ENCODE assay signal across 1 cellular context in the genomic region with DNA sequence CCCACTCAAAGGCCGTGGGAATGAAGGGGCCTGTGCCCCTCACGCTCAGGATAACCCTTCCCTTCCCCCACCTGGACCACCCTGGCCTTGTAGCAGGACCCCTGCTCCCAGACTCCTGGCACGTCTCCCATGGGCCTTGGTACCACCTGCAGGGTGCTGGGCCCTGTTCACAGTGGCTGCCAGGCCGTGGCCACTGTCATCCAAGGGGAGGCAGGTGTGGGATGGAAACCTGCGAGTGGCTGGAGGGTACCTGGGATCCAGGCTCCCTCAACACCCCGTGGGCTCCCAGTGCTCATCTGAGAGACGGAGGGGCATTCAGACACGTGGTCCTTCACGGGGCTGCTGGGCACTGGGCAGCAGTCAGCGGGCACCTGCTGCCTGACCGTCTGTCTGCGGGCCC.
TF ChIP-seq lines count a peak whose summit lies in the region.

No MANE protein-coding gene starts in this region.

TF ChIP-seq in H1, 55 proteins besides CTCF, POLR2A, EP300 and RAD21:
- no peak for TF ChIP-seq FOSL1 (IDR thresholded peaks at IDR 0.05; ENCODE audit: insufficient read depth, low read depth, low read length)
- no peak for TF ChIP-seq HDAC6 (IDR thresholded peaks at IDR 0.05; ENCODE audit: low read depth, low read length)
- TF ChIP-seq SIN3A (conservative IDR thresholded peaks at IDR 0.05 in 1 of 2, IDR thresholded peaks at IDR 0.05 in 1 of 2; ENCODE audit: low read depth in 1 of 2, low read length in 2 of 2): no peak
- no peak for TF ChIP-seq SUZ12 (IDR thresholded peaks at IDR 0.05; ENCODE audit: low read length)
- no peak for TF ChIP-seq TAF1 (IDR thresholded peaks at IDR 0.05; ENCODE audit: low read depth, low read length)
- TF ChIP-seq, protein P1, sequence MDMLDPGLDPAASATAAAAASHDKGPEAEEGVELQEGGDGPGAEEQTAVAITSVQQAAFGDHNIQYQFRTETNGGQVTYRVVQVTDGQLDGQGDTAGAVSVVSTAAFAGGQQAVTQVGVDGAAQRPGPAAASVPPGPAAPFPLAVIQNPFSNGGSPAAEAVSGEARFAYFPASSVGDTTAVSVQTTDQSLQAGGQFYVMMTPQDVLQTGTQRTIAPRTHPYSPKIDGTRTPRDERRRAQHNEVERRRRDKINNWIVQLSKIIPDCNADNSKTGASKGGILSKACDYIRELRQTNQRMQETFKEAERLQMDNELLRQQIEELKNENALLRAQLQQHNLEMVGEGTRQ (IDR thresholded peaks at IDR 0.05; ENCODE audit: low read length): no peak
- no peak for TF ChIP-seq SIX5 (IDR thresholded peaks at IDR 0.05; ENCODE audit: low read depth, low read length)
- TF ChIP-seq TAF7 (optimal IDR thresholded peaks at IDR 0.05; ENCODE audit: borderline replicate concordance, low read depth, low read length): no peak
- TF ChIP-seq CREB1 (IDR thresholded peaks at IDR 0.05): no peak
- no peak for TF ChIP-seq CBX5 (IDR thresholded peaks at IDR 0.05; ENCODE audit: low read depth, low read length)
- no peak for TF ChIP-seq EZH2 (IDR thresholded peaks at IDR 0.05; ENCODE audit: low read depth, low read length, severe bottlenecking)
- TF ChIP-seq SP4 (IDR thresholded peaks at IDR 0.05; ENCODE audit: low read length): no peak
- no peak for TF ChIP-seq GABPA (IDR thresholded peaks at IDR 0.05; ENCODE audit: borderline replicate concordance, insufficient read depth, low read length)
- TF ChIP-seq TBP (IDR thresholded peaks at IDR 0.05; ENCODE audit: low read depth, low read length): no peak
- no peak for TF ChIP-seq TEAD4 (IDR thresholded peaks at IDR 0.05; ENCODE audit: low read depth, low read length)
- TF ChIP-seq SAP30 (IDR thresholded peaks at IDR 0.05; ENCODE audit: insufficient read depth, insufficient replicate concordance, low read length): no peak
- TF ChIP-seq, protein P2, sequence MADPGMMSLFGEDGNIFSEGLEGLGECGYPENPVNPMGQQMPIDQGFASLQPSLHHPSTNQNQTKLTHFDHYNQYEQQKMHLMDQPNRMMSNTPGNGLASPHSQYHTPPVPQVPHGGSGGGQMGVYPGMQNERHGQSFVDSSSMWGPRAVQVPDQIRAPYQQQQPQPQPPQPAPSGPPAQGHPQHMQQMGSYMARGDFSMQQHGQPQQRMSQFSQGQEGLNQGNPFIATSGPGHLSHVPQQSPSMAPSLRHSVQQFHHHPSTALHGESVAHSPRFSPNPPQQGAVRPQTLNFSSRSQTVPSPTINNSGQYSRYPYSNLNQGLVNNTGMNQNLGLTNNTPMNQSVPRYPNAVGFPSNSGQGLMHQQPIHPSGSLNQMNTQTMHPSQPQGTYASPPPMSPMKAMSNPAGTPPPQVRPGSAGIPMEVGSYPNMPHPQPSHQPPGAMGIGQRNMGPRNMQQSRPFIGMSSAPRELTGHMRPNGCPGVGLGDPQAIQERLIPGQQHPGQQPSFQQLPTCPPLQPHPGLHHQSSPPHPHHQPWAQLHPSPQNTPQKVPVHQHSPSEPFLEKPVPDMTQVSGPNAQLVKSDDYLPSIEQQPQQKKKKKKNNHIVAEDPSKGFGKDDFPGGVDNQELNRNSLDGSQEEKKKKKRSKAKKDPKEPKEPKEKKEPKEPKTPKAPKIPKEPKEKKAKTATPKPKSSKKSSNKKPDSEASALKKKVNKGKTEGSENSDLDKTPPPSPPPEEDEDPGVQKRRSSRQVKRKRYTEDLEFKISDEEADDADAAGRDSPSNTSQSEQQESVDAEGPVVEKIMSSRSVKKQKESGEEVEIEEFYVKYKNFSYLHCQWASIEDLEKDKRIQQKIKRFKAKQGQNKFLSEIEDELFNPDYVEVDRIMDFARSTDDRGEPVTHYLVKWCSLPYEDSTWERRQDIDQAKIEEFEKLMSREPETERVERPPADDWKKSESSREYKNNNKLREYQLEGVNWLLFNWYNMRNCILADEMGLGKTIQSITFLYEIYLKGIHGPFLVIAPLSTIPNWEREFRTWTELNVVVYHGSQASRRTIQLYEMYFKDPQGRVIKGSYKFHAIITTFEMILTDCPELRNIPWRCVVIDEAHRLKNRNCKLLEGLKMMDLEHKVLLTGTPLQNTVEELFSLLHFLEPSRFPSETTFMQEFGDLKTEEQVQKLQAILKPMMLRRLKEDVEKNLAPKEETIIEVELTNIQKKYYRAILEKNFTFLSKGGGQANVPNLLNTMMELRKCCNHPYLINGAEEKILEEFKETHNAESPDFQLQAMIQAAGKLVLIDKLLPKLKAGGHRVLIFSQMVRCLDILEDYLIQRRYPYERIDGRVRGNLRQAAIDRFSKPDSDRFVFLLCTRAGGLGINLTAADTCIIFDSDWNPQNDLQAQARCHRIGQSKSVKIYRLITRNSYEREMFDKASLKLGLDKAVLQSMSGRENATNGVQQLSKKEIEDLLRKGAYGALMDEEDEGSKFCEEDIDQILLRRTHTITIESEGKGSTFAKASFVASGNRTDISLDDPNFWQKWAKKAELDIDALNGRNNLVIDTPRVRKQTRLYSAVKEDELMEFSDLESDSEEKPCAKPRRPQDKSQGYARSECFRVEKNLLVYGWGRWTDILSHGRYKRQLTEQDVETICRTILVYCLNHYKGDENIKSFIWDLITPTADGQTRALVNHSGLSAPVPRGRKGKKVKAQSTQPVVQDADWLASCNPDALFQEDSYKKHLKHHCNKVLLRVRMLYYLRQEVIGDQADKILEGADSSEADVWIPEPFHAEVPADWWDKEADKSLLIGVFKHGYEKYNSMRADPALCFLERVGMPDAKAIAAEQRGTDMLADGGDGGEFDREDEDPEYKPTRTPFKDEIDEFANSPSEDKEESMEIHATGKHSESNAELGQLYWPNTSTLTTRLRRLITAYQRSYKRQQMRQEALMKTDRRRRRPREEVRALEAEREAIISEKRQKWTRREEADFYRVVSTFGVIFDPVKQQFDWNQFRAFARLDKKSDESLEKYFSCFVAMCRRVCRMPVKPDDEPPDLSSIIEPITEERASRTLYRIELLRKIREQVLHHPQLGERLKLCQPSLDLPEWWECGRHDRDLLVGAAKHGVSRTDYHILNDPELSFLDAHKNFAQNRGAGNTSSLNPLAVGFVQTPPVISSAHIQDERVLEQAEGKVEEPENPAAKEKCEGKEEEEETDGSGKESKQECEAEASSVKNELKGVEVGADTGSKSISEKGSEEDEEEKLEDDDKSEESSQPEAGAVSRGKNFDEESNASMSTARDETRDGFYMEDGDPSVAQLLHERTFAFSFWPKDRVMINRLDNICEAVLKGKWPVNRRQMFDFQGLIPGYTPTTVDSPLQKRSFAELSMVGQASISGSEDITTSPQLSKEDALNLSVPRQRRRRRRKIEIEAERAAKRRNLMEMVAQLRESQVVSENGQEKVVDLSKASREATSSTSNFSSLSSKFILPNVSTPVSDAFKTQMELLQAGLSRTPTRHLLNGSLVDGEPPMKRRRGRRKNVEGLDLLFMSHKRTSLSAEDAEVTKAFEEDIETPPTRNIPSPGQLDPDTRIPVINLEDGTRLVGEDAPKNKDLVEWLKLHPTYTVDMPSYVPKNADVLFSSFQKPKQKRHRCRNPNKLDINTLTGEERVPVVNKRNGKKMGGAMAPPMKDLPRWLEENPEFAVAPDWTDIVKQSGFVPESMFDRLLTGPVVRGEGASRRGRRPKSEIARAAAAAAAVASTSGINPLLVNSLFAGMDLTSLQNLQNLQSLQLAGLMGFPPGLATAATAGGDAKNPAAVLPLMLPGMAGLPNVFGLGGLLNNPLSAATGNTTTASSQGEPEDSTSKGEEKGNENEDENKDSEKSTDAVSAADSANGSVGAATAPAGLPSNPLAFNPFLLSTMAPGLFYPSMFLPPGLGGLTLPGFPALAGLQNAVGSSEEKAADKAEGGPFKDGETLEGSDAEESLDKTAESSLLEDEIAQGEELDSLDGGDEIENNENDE (IDR thresholded peaks at IDR 0.05; ENCODE audit: insufficient replicate concordance, low read length): no peak
